Comparison of ENCODE assay signal across 8 cellular contexts in genomic region chr5:50744761-50745160, GRCh38.
DNase-seq lines count a peak whose midpoint lies in the region; ATAC-seq and TF ChIP-seq lines count a peak whose summit lies in the region.

No MANE protein-coding gene starts in this region.

- H3K9me3 ChIP-seq in right atrium auricular region (no peaks in the 10 kb centered on the region), gastroesophageal sphincter (no peaks in the 10 kb centered on the region)

- no peak for TF ChIP-seq CTCF in right atrium auricular region (IDR thresholded peaks at IDR 0.05)
- no peak for TF ChIP-seq CTCF in gastroesophageal sphincter (IDR thresholded peaks at IDR 0.05)
- TF ChIP-seq CTCF in endothelial cell (IDR thresholded peaks at IDR 0.05; ENCODE audit: unreplicated experiment), result no peak

- no peaks in the 10 kb centered on the region for H3K36me3 ChIP-seq in right atrium auricular region
- no peaks in the 10 kb centered on the region for H3K36me3 ChIP-seq in gastroesophageal sphincter

- no peaks in the 10 kb centered on the region for H3K9me3 Mint-ChIP-seq in endothelial cell (ENCODE audit: unreplicated experiment)

- no peaks in the 10 kb centered on the region for H3K27me3 Mint-ChIP-seq in endothelial cell (ENCODE audit: unreplicated experiment)

- H3K27ac ChIP-seq in right atrium auricular region (no peak overlapping the region), gastroesophageal sphincter (peak overlapping the region in 2 of 4 donors; percentile 44 to 55)

- 0 to 8% methylated on average over 2 of the region's 2 CpGs for WGBS in gastroesophageal sphincter (ENCODE audit: low coverage in 1 of 2), 2 donors

- TF ChIP-seq POLR2A in gastroesophageal sphincter (IDR thresholded peaks at IDR 0.05), result no peak

- ATAC-seq in Right ventricle myocardium superior (ENCODE audit: poor library complexity), result peak; percentile 51
- peak; percentile 59 for ATAC-seq in HG02938 (IDR thresholded peaks at IDR 0.05; ENCODE audit: unreplicated experiment)
- no peak for ATAC-seq in gastroesophageal sphincter

- H3K4me1 Mint-ChIP-seq in endothelial cell (ENCODE audit: unreplicated experiment), result no peaks in the 10 kb centered on the region

- no peak for TF ChIP-seq EP300 in gastroesophageal sphincter (IDR thresholded peaks at IDR 0.05)

- H3K27me3 ChIP-seq in right atrium auricular region, result no peaks in the 10 kb centered on the region
- H3K27me3 ChIP-seq in gastroesophageal sphincter, result no peaks in the 10 kb centered on the region

- H3K4me3 Mint-ChIP-seq in endothelial cell (ENCODE audit: unreplicated experiment), result no peak overlapping the region

- intact Hi-C loops in Right ventricle myocardium superior (cut with DNase I), result no loop called here

- H3K36me3 Mint-ChIP-seq in endothelial cell (ENCODE audit: low read depth, unreplicated experiment), result no peaks in the 10 kb centered on the region

- peaks cover 0 to 9% of the 10 kb centered on the region in 2 donors for H3K4me1 ChIP-seq in right atrium auricular region
- peaks cover 0 to 20% (median 0%) of the 10 kb centered on the region in 3 donors for H3K4me1 ChIP-seq in gastroesophageal sphincter

- no peak overlapping the region for H3K27ac Mint-ChIP-seq in endothelial cell (ENCODE audit: unreplicated experiment)

- H3K4me3 ChIP-seq in right atrium auricular region (peak overlapping the region in 1 of 2 donors; percentile 31), gastroesophageal sphincter (peak overlapping the region; percentile 29 to 40)

- in situ Hi-C loops in SK-MEL-5 (cut with HindIII; ENCODE audit: low pct_unique_long_range_greater_than_20kb, low sequenced_read_pairs), result no loop called here

- DNase-seq in Right ventricle myocardium superior (no peak), right atrium auricular region (ENCODE audit: low spot score) (no peak), SK-MEL-5 (ENCODE audit: low read depth, low spot score) (peak; percentile 30), stromal cell of bone marrow (ENCODE audit: low read depth) (peak; percentile 44), endothelial cell (ENCODE audit: low spot score) (no peak)
- DNase-seq in activated CD4-positive, alpha-beta T cell treated with anti-CD3 and anti-CD28 coated beads for 48 hours, result no peak

Comparison
In these comparisons a context has a peak if more than half of its experiments do, and no peak if none do; other contexts are left out.
1. DNase-seq: peak in SK-MEL-5 (single experiment) and stromal cell of bone marrow (single experiment); none in Right ventricle myocardium superior (single experiment), right atrium auricular region (single experiment), endothelial cell (single experiment) and activated CD4-positive, alpha-beta T cell treated with anti-CD3 and anti-CD28 coated beads for 48 hours (single experiment).